In the genomic region with DNA sequence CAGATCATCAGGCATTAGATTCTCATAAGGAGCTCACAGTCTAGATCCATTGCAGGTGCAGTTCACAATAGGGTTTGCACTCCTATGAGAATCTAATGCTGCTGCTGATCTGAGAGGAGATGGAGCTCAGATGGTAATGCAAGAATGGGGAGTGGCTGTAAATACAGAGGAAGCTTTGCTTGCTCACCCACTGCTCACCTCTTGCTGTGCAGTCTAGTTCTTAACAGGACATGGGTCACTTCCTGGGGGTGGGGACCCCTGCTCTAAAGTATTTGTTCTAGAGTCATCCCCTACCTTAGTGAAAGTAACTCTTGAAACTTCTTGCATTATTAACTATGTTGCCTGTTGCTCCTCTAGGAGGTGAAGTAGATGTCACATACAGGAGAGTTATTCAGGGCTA, we compare ENCODE assay signal across 23 cellular contexts.
DNase-seq lines count a peak whose midpoint lies in the region; ATAC-seq and TF ChIP-seq lines count a peak whose summit lies in the region.
"Had no signal": no experiment of that assay in that cellular context is flagged by ENCODE, and none has a peak within 500 bp of the region (broad histone marks: within the 10 kb centered on the region; RNA-seq: fewer than 3 reads in every experiment).

No MANE protein-coding gene starts in this region.

- H3K36me3 ChIP-seq in RWPE2 (ENCODE audit: low read depth) (no peaks in the 10 kb centered on the region), H7 (replicated peaks; ENCODE audit: control insufficient read depth, insufficient read depth, low read length) (no peaks in the 10 kb centered on the region)
- H3K36me3 ChIP-seq: BE2C, BLaER1 had no signal

- H3K4me3 ChIP-seq in RWPE2 (ENCODE audit: severe bottlenecking) (no peak overlapping the region), epithelial cell of esophagus (ENCODE audit: low read length) (no peak overlapping the region), H7 (ENCODE audit: insufficient read depth, low read depth, low read length) (no peak overlapping the region)
- H3K4me3 ChIP-seq: BLaER1 had no signal

- no peak for TF ChIP-seq CTCF in RWPE2 (IDR thresholded peaks at IDR 0.05; ENCODE audit: poor library complexity, severe bottlenecking)
- TF ChIP-seq CTCF in epithelial cell of esophagus (IDR thresholded peaks at IDR 0.05; ENCODE audit: insufficient read depth, low read depth, low read length, missing control alignments) = no peak

- ATAC-seq in RWPE2 (ENCODE audit: low read depth) = peak; percentile 40; the same call in 2 of the 3 replicates

- no peak overlapping the region for H3K27ac ChIP-seq in RWPE2 (ENCODE audit: poor library complexity, severe bottlenecking)
- H3K27ac ChIP-seq: BLaER1 had no signal

- DNase-seq in HT1080 (ENCODE audit: low read depth) (peak; percentile 68), RWPE2 (ENCODE audit: low spot score) (no peak), epithelial cell of esophagus (ENCODE audit: low read depth) (peak; percentile 10), NCI-H187 (lab: John Stamatoyannopoulos, UW) (no peak), UCSD-AML1 (lab: John Stamatoyannopoulos, UW; ENCODE audit: unreplicated experiment) (no peak), T-helper 2 cell (no peak), H7 (no peak)
- DNase-seq: 8988T; ACHN; BE2C; C1 segment of cervical spinal cord; CD4-positive, alpha-beta memory T cell; CD4-positive, CD25-positive, alpha-beta regulatory T cell; CD8-positive, alpha-beta memory T cell; COR-L47; DMS 273 treated with DMSO at 0.1 percent for 48 hours; DMS153; DMS53; DMS79; DND-41; EL; GF-D8 had no signal

- H3K27me3 ChIP-seq in RWPE2 (ENCODE audit: insufficient read depth, poor library complexity, severe bottlenecking) (no peaks in the 10 kb centered on the region), H7 (ENCODE audit: control insufficient read depth, insufficient read depth, low read length) (no peaks in the 10 kb centered on the region)
- H3K27me3 ChIP-seq: BE2C, BLaER1 had no signal

- H3K4me1 ChIP-seq in RWPE2 (ENCODE audit: insufficient read depth, poor library complexity, severe bottlenecking) = no peaks in the 10 kb centered on the region
- H3K4me1 ChIP-seq: BE2C, BLaER1 had no signal

- no peaks in the 10 kb centered on the region for H3K9me3 ChIP-seq in RWPE2 (ENCODE audit: severe bottlenecking)
- H3K9me3 ChIP-seq: BE2C had no signal

Comparison
In these comparisons a context has a peak if more than half of its experiments do, and no peak if none do; other contexts are left out.
1. DNase-seq: peak in HT1080 (single experiment) and epithelial cell of esophagus (single experiment); none in RWPE2 (single experiment), NCI-H187 (0 of 2), UCSD-AML1 (single experiment), T-helper 2 cell (0 of 5) and H7 (single experiment).